Comparison of ENCODE assay signal across 9 cellular contexts in genomic region chr12:121144416-121144914, GRCh38. TPM values are rescaled to one million over a fixed set of nuclear protein-coding genes. Genes with fewer than 3 reads are reported as not detected.
A peak's percentile ranks its signal among the peaks of the same experiment; 100 is the strongest.
DNase-seq lines count a peak whose midpoint lies in the region; ATAC-seq and TF ChIP-seq lines count a peak whose summit lies in the region.
"Had no signal": no experiment of that assay in that cellular context is flagged by ENCODE, and none has a peak within 500 bp of the region (broad histone marks: within the 10 kb centered on the region; RNA-seq: fewer than 3 reads in every experiment).

No MANE protein-coding gene starts in this region.

- TF ChIP-seq POLR2A in right lobe of liver (IDR thresholded peaks at IDR 0.05) = no peak

- no peaks in the 10 kb centered on the region for H3K36me3 ChIP-seq in Karpas-422 (ENCODE audit: insufficient read depth, low read length)
- H3K36me3 ChIP-seq in right lobe of liver = no peaks in the 10 kb centered on the region
- no peaks in the 10 kb centered on the region for H3K36me3 ChIP-seq in effector memory CD4-positive, alpha-beta T cell (ENCODE audit: control insufficient read depth, insufficient read depth, low read length)

- H3K4me3 Mint-ChIP-seq in activated naive CD8-positive, alpha-beta T cell treated with anti-CD3 and anti-CD28 coated beads for 36 hours = peak overlapping the region; percentile 22
- no peak overlapping the region for H3K4me3 Mint-ChIP-seq in nephron progenitor cell

- TF ChIP-seq CTCF in right lobe of liver (IDR thresholded peaks at IDR 0.05) (no peak), nephron progenitor cell (IDR thresholded peaks at IDR 0.05) (no peak)

- peak; percentile 91 for DNase-seq in CD1c-positive myeloid dendritic cell (ENCODE audit: extremely low spot score)
- peak; percentile 45 for DNase-seq in Karpas-422
- DNase-seq in activated naive CD8-positive, alpha-beta T cell treated with anti-CD3 and anti-CD28 coated beads for 36 hours = no peak
- no peak for DNase-seq in right lobe of liver
- DNase-seq in nephron progenitor cell = no peak
- DNase-seq in NCI-H1930 (lab: John Stamatoyannopoulos, UW) = no peak
- DNase-seq in effector memory CD4-positive, alpha-beta T cell = no peak
- no peak for DNase-seq in NCI-H748 (lab: John Stamatoyannopoulos, UW; ENCODE audit: unreplicated experiment)
- DNase-seq: NCI-H1048 had no signal

- peaks cover 19% of the 10 kb centered on the region for H3K36me3 Mint-ChIP-seq in activated naive CD8-positive, alpha-beta T cell treated with anti-CD3 and anti-CD28 coated beads for 36 hours
- no peaks in the 10 kb centered on the region for H3K36me3 Mint-ChIP-seq in nephron progenitor cell (ENCODE audit: low read depth)

- no peak overlapping the region for H3K27ac ChIP-seq in Karpas-422 (ENCODE audit: low read length)
- no peak overlapping the region for H3K27ac ChIP-seq in right lobe of liver
- H3K27ac ChIP-seq in effector memory CD4-positive, alpha-beta T cell (ENCODE audit: insufficient read depth, low read length, poor library complexity, severe bottlenecking) = no peak overlapping the region

- peaks cover 3% of the 10 kb centered on the region for H3K9me3 Mint-ChIP-seq in activated naive CD8-positive, alpha-beta T cell treated with anti-CD3 and anti-CD28 coated beads for 36 hours
- peaks cover 20% of the 10 kb centered on the region for H3K9me3 Mint-ChIP-seq in nephron progenitor cell

- H3K4me3 ChIP-seq in Karpas-422 (ENCODE audit: low read length) (no peak overlapping the region), right lobe of liver (no peak overlapping the region)
- no peak overlapping the region for H3K4me3 ChIP-seq in effector memory CD4-positive, alpha-beta T cell (ENCODE audit: insufficient read depth, low read depth, low read length, poor library complexity, severe bottlenecking)

- no peaks in the 10 kb centered on the region for H4K20me1 ChIP-seq in Karpas-422 (ENCODE audit: insufficient read depth, low read depth, low read length)

- H3K27me3 Mint-ChIP-seq in activated naive CD8-positive, alpha-beta T cell treated with anti-CD3 and anti-CD28 coated beads for 36 hours = no peaks in the 10 kb centered on the region
- peaks cover 21% of the 10 kb centered on the region for H3K27me3 Mint-ChIP-seq in nephron progenitor cell (ENCODE audit: low read depth, poor library complexity)

- H3K27me3 ChIP-seq in Karpas-422 (ENCODE audit: low read length) (no peaks in the 10 kb centered on the region), right lobe of liver (no peaks in the 10 kb centered on the region)
- H3K27me3 ChIP-seq in effector memory CD4-positive, alpha-beta T cell (replicated peaks; ENCODE audit: control insufficient read depth, insufficient read depth, low read length, poor library complexity, severe bottlenecking) = no peaks in the 10 kb centered on the region

- H3K9ac ChIP-seq in Karpas-422 (ENCODE audit: low read length) = no peak overlapping the region

- peak; percentile 38 to 70 (median 51) for ATAC-seq in right lobe of liver

- H3K4me2 ChIP-seq in Karpas-422 (ENCODE audit: low read depth, low read length, poor library complexity, severe bottlenecking) = no peak overlapping the region

- H2AFZ ChIP-seq in Karpas-422 (ENCODE audit: low read length) = no peak overlapping the region

- no peaks in the 10 kb centered on the region for H3K9me3 ChIP-seq in Karpas-422 (ENCODE audit: low read length)
- H3K9me3 ChIP-seq in right lobe of liver = no peaks in the 10 kb centered on the region
- H3K9me3 ChIP-seq in effector memory CD4-positive, alpha-beta T cell (ENCODE audit: control insufficient read depth, low read length) = no peaks in the 10 kb centered on the region

- H3K4me1 ChIP-seq in Karpas-422 (ENCODE audit: low read length) (peaks cover 15% of the 10 kb centered on the region), right lobe of liver (no peaks in the 10 kb centered on the region)
- peaks cover 2% of the 10 kb centered on the region for H3K4me1 ChIP-seq in effector memory CD4-positive, alpha-beta T cell (ENCODE audit: control insufficient read depth, insufficient read depth, low read length, poor library complexity, severe bottlenecking)

- intact Hi-C loops in right lobe of liver (cut with DNase I) = loop anchor here in 1 of 2 donors (10.0 kb wide), 1 partner anchor 50 kb away; no protein-coding TSS in a partner anchor

- H3K4me1 Mint-ChIP-seq in activated naive CD8-positive, alpha-beta T cell treated with anti-CD3 and anti-CD28 coated beads for 36 hours = peaks cover 28% of the 10 kb centered on the region
- H3K4me1 Mint-ChIP-seq in nephron progenitor cell = no peaks in the 10 kb centered on the region

- WGBS in right lobe of liver (ENCODE audit: insufficient coverage, low coverage, low lambda C conversion rate, missing lambda C conversion rate) = 90% methylated on average over 2 of the region's 3 CpGs

- H3K9me2 ChIP-seq in Karpas-422 (replicated peaks; ENCODE audit: insufficient read depth, low read length) = no peaks in the 10 kb centered on the region

- H3K27ac Mint-ChIP-seq in activated naive CD8-positive, alpha-beta T cell treated with anti-CD3 and anti-CD28 coated beads for 36 hours = peak overlapping the region; percentile 86
- H3K27ac Mint-ChIP-seq in nephron progenitor cell = no peak overlapping the region

- no peaks in the 10 kb centered on the region for H3K79me2 ChIP-seq in Karpas-422 (ENCODE audit: low read length)

RNA-seq across cellular contexts. Expression of gene P2RX7, which starts 11.8 kb away (rescaled TPM):
- total RNA-seq in Karpas-422 (2014; rRNA removed; shearing (Covaris generic); ENCODE audit: low replicate concordance) = 0.18 TPM in 1 of 2 replicates, not detected in the other
- 1 to 10 TPM; 3.6 to 3.9 TPM for total RNA-seq in activated naive CD8-positive, alpha-beta T cell treated with anti-CD3 and anti-CD28 coated beads for 36 hours
- total RNA-seq in right lobe of liver = 10 to 100 TPM in 1 of 6 experiments, 1 to 10 TPM in 5; 2.5 to 11.4 (median 3.4) TPM

Comparison
In these comparisons a context has a peak if more than half of its experiments do, and no peak if none do; other contexts are left out.
1. DNase-seq: peak in CD1c-positive myeloid dendritic cell (single experiment) and Karpas-422 (single experiment); none in activated naive CD8-positive, alpha-beta T cell treated with anti-CD3 and anti-CD28 coated beads for 36 hours (single experiment), right lobe of liver (0 of 3), nephron progenitor cell (single experiment), NCI-H1930 (0 of 2), effector memory CD4-positive, alpha-beta T cell (0 of 3) and NCI-H748 (single experiment).